Comparison of ENCODE assay signal across 10 cellular contexts in the genomic region with DNA sequence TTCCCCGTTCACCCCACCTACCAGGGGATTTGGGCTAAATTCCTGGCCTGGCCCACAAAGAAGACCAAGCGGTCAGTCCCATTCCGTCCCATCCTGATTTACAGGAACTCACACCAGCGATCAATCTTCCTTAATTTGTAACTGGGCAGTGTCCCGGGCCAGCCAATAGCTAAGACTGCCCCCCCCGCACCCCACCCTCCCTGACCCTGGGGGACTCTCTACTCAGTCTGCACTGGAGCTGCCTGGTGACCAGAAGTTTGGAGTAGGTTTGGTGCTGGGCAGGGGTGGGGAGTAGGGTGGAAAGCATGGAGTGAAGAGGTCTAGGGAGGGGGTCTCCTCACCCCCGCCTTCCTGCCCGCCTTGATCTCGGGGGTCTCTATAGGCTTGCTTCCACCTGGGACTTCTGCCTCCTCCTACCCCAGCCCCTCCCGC. TPM values are rescaled to one million over a fixed set of nuclear protein-coding genes. Genes with fewer than 3 reads are reported as not detected.
DNase-seq lines count a peak whose midpoint lies in the region; ATAC-seq and TF ChIP-seq lines count a peak whose summit lies in the region.
"Had no signal": no experiment of that assay in that cellular context is flagged by ENCODE, and none has a peak within 500 bp of the region (broad histone marks: within the 10 kb centered on the region; RNA-seq: fewer than 3 reads in every experiment).

A gene (plus strand): TSS at position 225 of the 432 bp plus-strand sequence. CDS start 586 bp downstream, outside the sequence.

- peak within 1 kb of the TSS; percentile 60 for H3K4me3 ChIP-seq in HUES6 (ENCODE audit: low read depth, low read length)
- peak within 1 kb of the TSS; percentile 66 for H3K4me3 ChIP-seq in lower lobe of right lung

- ATAC-seq in lower lobe of right lung: peak; percentile 85 to 87
- ATAC-seq in HG03521 (IDR thresholded peaks at IDR 0.05; ENCODE audit: unreplicated experiment): no peak
- no peak for ATAC-seq in HG03442 (IDR thresholded peaks at IDR 0.05; ENCODE audit: unreplicated experiment)
- ATAC-seq in HG02798 (IDR thresholded peaks at IDR 0.05; ENCODE audit: poor library complexity, unreplicated experiment): no peak

- H3K9ac ChIP-seq in HUES6 (ENCODE audit: low read length): peak within 1 kb of the TSS; percentile 60

- H3K27ac ChIP-seq in HUES6 (ENCODE audit: low read depth, low read length): no peak within 1 kb of the TSS; the same call in 1 of the 2 replicates
- peak within 1 kb of the TSS; percentile 86 for H3K27ac ChIP-seq in lower lobe of right lung

- H3K36me3 ChIP-seq in HUES6 (ENCODE audit: control insufficient read depth, insufficient read depth, low read length) (peaks cover 5% of the 10 kb centered on the region; the same call in 1 of the 2 replicates), lower lobe of right lung (peaks cover 10% of the 10 kb centered on the region)

- H3K4me1 ChIP-seq in HUES6 (ENCODE audit: control insufficient read depth, insufficient read depth, low read length) (peaks cover 25% of the 10 kb centered on the region), lower lobe of right lung (peaks cover 27% of the 10 kb centered on the region)

- TF ChIP-seq CTCF in lower lobe of right lung (IDR thresholded peaks at IDR 0.05) (no peak), subcutaneous adipose tissue (IDR thresholded peaks at IDR 0.05; ENCODE audit: low read depth) (no peak)

- DNase-seq in lower lobe of right lung (peak; percentile 70), inferior parietal cortex (ENCODE audit: extremely low spot score) (no peak)
- DNase-seq: T-helper 2 cell had no signal

- H3K9me3 ChIP-seq in HUES6 (ENCODE audit: control insufficient read depth, insufficient read depth, low read depth, low read length): no peaks in the 10 kb centered on the region
- no peaks in the 10 kb centered on the region for H3K9me3 ChIP-seq in lower lobe of right lung

- intact Hi-C loops in lower lobe of right lung (cut with DNase I): no loop called here

- H3K27me3 ChIP-seq in HUES6 (ENCODE audit: control insufficient read depth, insufficient read depth, low read length) (no peaks in the 10 kb centered on the region), lower lobe of right lung (ENCODE audit: low read depth) (no peaks in the 10 kb centered on the region)

- in situ Hi-C loops in endometrial microvascular endothelial cells (cut with HindIII; ENCODE audit: inconsistent ontology term, low pct_unique_long_range_greater_than_20kb, low sequenced_read_pairs): no loop called here

RNA-seq across cellular contexts. Expression of the gene that starts here (rescaled TPM):
- total RNA-seq in endometrial microvascular endothelial cells (ENCODE audit: inconsistent ontology term) (14.9 TPM), lower lobe of right lung (471 TPM), subcutaneous adipose tissue (100 to 1,000 TPM; 318 to 653 (median 616) TPM)
- total RNA-seq: endothelial cell of umbilical vein had no signal

Comparison
In these comparisons a context has a peak if more than half of its experiments do, and no peak if none do; other contexts are left out.
1. RNA of the gene that starts here (total RNA-seq): 318 to 653 TPM in subcutaneous adipose tissue and 471 TPM in lower lobe of right lung (single experiment); 14.9 TPM in endometrial microvascular endothelial cells (single experiment); every median in the first group is over 10 times any median in the second.
2. ATAC-seq: peak in lower lobe of right lung (2 of 2); none in HG03521 (single experiment), HG03442 (single experiment) and HG02798 (single experiment).